1 cellular context compared by ENCODE assay signal in genomic region chr1:116628448-116628847, GRCh38.
TF ChIP-seq lines count a peak whose summit lies in the region.

No MANE protein-coding gene starts in this region.

TF ChIP-seq in GM12878, 131 proteins besides CTCF, POLR2A, EP300 and RAD21 (continued from another document and continues in another):
- TF ChIP-seq ELK1 (IDR thresholded peaks at IDR 0.05; ENCODE audit: low read depth, low read length): no peak
- peak in 1 of 2 experiments; percentile 74; a peak in 2 of 3 replicates for TF ChIP-seq EGR1 (IDR thresholded peaks at IDR 0.05; ENCODE audit: borderline replicate concordance in 1 of 2, low read depth in 2 of 2, low read length in 2 of 2)
- no peak for TF ChIP-seq HCFC1 (IDR thresholded peaks at IDR 0.05; ENCODE audit: low read length)
- no peak for TF ChIP-seq RB1 (IDR thresholded peaks at IDR 0.05; ENCODE audit: borderline replicate concordance)
- no peak for TF ChIP-seq JUND (IDR thresholded peaks at IDR 0.05; ENCODE audit: low read depth, low read length)
- TF ChIP-seq ZBED1 (IDR thresholded peaks at IDR 0.05; ENCODE audit: borderline replicate concordance): no peak
- TF ChIP-seq RUNX3 (IDR thresholded peaks at IDR 0.05; ENCODE audit: low read length): peak; percentile 82
- no peak for TF ChIP-seq PAX5 (IDR thresholded peaks at IDR 0.05; ENCODE audit: borderline replicate concordance, low read depth, low read length)
- TF ChIP-seq ZBTB40 (IDR thresholded peaks at IDR 0.05; ENCODE audit: borderline replicate concordance): no peak
- peak; percentile 91 for TF ChIP-seq RELA (IDR thresholded peaks at IDR 0.05; ENCODE audit: borderline replicate concordance, partially characterized antibody)
- TF ChIP-seq MLLT1 (IDR thresholded peaks at IDR 0.05): no peak
- no peak for TF ChIP-seq STAT1 (conservative IDR thresholded peaks at IDR 0.05)
- TF ChIP-seq IRF3 (IDR thresholded peaks at IDR 0.05): no peak
- no peak for TF ChIP-seq CUX1 (IDR thresholded peaks at IDR 0.05; ENCODE audit: insufficient replicate concordance, low read depth, low read length)
- TF ChIP-seq NR2C1 (IDR thresholded peaks at IDR 0.05): no peak
- TF ChIP-seq SUZ12 (IDR thresholded peaks at IDR 0.05; ENCODE audit: unreplicated experiment): no peak
- TF ChIP-seq SREBF2 (IDR thresholded peaks at IDR 0.05; ENCODE audit: low read length): no peak
- no peak for TF ChIP-seq IRF5 (IDR thresholded peaks at IDR 0.05; ENCODE audit: borderline replicate concordance)
- TF ChIP-seq MXI1 (IDR thresholded peaks at IDR 0.05; ENCODE audit: low read depth, low read length): no peak
- TF ChIP-seq NKRF (conservative IDR thresholded peaks at IDR 0.05): no peak
- TF ChIP-seq E2F4 (IDR thresholded peaks at IDR 0.05; ENCODE audit: low read depth, low read length): no peak
- peak; percentile 79 for TF ChIP-seq YY1 (IDR thresholded peaks at IDR 0.05; ENCODE audit: low read depth, low read length)
- peak; percentile 68; the same call in 1 of the 2 replicates for TF ChIP-seq ZNF687 (IDR thresholded peaks at IDR 0.05)
- no peak for TF ChIP-seq EZH2 (IDR thresholded peaks at IDR 0.05; ENCODE audit: borderline replicate concordance, control insufficient read depth, low read depth, low read length)
- no peak for TF ChIP-seq ZBTB11 (CRISPR knock-in tag; IDR thresholded peaks at IDR 0.05)
